ENCODE assay signal across 34 cellular contexts in the genomic region with DNA sequence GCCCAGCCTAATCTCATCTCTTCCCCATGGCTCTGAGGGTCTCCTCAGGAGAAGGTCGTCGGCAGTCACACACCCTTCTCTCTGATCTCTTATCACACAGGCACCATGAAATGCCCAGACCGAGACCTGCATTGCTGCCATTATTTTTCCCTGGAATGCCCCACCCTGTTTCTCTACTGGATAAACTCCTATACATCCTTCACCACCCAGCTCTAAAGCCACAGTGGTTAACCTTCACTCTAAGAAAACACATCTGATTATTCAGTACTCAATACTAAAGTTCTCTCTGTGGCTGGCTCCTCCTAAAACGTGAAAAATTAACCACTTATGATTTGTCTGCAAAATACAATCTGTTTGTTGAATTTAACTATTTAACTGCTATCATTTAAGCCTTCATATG.
"Had no signal": no experiment of that assay in that cellular context is flagged by ENCODE, and none has a peak within 500 bp of the region (broad histone marks: within the 10 kb centered on the region; RNA-seq: fewer than 3 reads in every experiment).

No MANE protein-coding gene starts in this region.

- H3K4me2 ChIP-seq: KMS-11 had no signal

- DNase-seq: Karpas-422, Kasumi-1, MG63, MM.1S, MV-4-11, NCI-H1048, NCI-H1092, NCI-H1092 treated with DMSO at 0.1 percent for 48 hours, NCI-H1105, NCI-H1105 treated with DMSO at 0.1 percent for 48 hours, NCI-H1417, NCI-H1417 treated with DMSO at 0.1 percent for 48 hours, NCI-H1436, NCI-H1436 treated with DMSO at 0.1 percent for 48 hours, NCI-H146, NCI-H1694, NCI-H1694 treated with DMSO at 0.1 percent for 48 hours, NCI-H187, NCI-H187 treated with DMSO at 0.1 percent for 48 hours, NCI-H1930, NCI-H2029, NCI-H2029 treated with DMSO at 0.1 percent for 48 hours, NCI-H2081, NCI-H2081 treated with DMSO at 0.1 percent for 48 hours, NCI-H2107, NCI-H2171, NCI-H2171 treated with DMSO at 0.1 percent for 48 hours, NCI-H2227 treated with DMSO at 0.1 percent for 48 hours, NCI-H226, NCI-H345, NCI-H446, NCI-H446 treated with DMSO at 0.1 percent for 48 hours, NCI-H510A had no signal

- H3K4me3 ChIP-seq: MG63 had no signal

- H3K9ac ChIP-seq: KMS-11 had no signal

- H3K27ac ChIP-seq: KMS-11 had no signal

- H3K36me3 ChIP-seq: MG63 had no signal

- H3K9me3 ChIP-seq: MG63 had no signal
